33 cellular contexts compared by ENCODE assay signal in genomic region chr21:41162111-41162510, GRCh38. TPM values are rescaled to one million over a fixed set of nuclear protein-coding genes. Genes with fewer than 3 reads are reported as not detected.
DNase-seq lines count a peak whose midpoint lies in the region; FAIRE-seq and TF ChIP-seq lines count a peak whose summit lies in the region.
"Had no signal": no experiment of that assay in that cellular context is flagged by ENCODE, and none has a peak within 500 bp of the region (broad histone marks: within the 10 kb centered on the region; RNA-seq: fewer than 3 reads in every experiment).

No MANE protein-coding gene starts in this region.

- no peak overlapping the region for H3K4me3 Mint-ChIP-seq in endothelial cell (ENCODE audit: unreplicated experiment)
- H3K4me3 Mint-ChIP-seq: B cell; CD14-positive monocyte; CD4-positive, alpha-beta memory T cell; CD4-positive, alpha-beta T cell; CD8-positive, alpha-beta T cell had no signal

- no peak overlapping the region for H3K4me3 ChIP-seq in bronchial epithelial cell (ENCODE audit: low read depth, low read length)
- H3K4me3 ChIP-seq: A549; BLaER1; BLaER1 treated with 17β-estradiol and CSF1 and Interleukin-3, amounts not matched to agents 10 nM and 100 nM had no signal

- H3K27me3 Mint-ChIP-seq in endothelial cell (ENCODE audit: unreplicated experiment): peaks cover 4% of the 10 kb centered on the region

- no peaks in the 10 kb centered on the region for H3K9me3 Mint-ChIP-seq in endothelial cell (ENCODE audit: unreplicated experiment)

- DNase-seq in HT1080 (ENCODE audit: low read depth) (peak; percentile 19), bronchial epithelial cell (ENCODE audit: low read depth) (no peak), dermis blood vessel endothelial cell (peak; percentile 62), endothelial cell (ENCODE audit: low spot score) (no peak), AG08395 (ENCODE audit: low spot score) (no peak)
- no peak for DNase-seq in effector CD4-positive, alpha-beta T cell
- DNase-seq: 8988T; ACHN; AML-193; BE2C; C1 segment of cervical spinal cord; Caco-2; Calu3; CD4-positive, alpha-beta memory T cell; CD4-positive, alpha-beta T cell; CD4-positive, CD25-positive, alpha-beta regulatory T cell; CD8-positive, alpha-beta memory T cell; CD8-positive, alpha-beta T cell; COR-L47; DMS 273 treated with DMSO at 0.1 percent for 48 hours; DMS153; DMS53; DMS79; DMS79 treated with DMSO at 0.1 percent for 48 hours; DND-41; EL had no signal

- H3K36me3 ChIP-seq in bronchial epithelial cell (ENCODE audit: control insufficient read depth, insufficient read depth, low read length): no peaks in the 10 kb centered on the region
- H3K36me3 ChIP-seq: BE2C; BLaER1; BLaER1 treated with 17β-estradiol and CSF1 and Interleukin-3, amounts not matched to agents 10 nM and 100 nM had no signal

- H3K4me1 Mint-ChIP-seq in endothelial cell (ENCODE audit: unreplicated experiment): peaks cover 8% of the 10 kb centered on the region
- H3K4me1 Mint-ChIP-seq: CD14-positive monocyte had no signal

- no peak overlapping the region for H3K27ac Mint-ChIP-seq in endothelial cell (ENCODE audit: unreplicated experiment)
- H3K27ac Mint-ChIP-seq: B cell; CD14-positive monocyte; CD4-positive, alpha-beta memory T cell; CD4-positive, alpha-beta T cell; CD4-positive, CD25-positive, alpha-beta regulatory T cell; CD8-positive, alpha-beta memory T cell; CD8-positive, alpha-beta T cell had no signal

- TF ChIP-seq CTCF in bronchial epithelial cell (IDR thresholded peaks at IDR 0.05; ENCODE audit: insufficient read depth, low read length, severe bottlenecking) (no peak), endothelial cell (IDR thresholded peaks at IDR 0.05; ENCODE audit: unreplicated experiment) (no peak)

- peaks cover 8% of the 10 kb centered on the region for H3K36me3 Mint-ChIP-seq in endothelial cell (ENCODE audit: low read depth, unreplicated experiment)
- H3K36me3 Mint-ChIP-seq: CD14-positive monocyte; CD4-positive, alpha-beta memory T cell; CD4-positive, CD25-positive, alpha-beta regulatory T cell; CD8-positive, alpha-beta memory T cell; CD8-positive, alpha-beta T cell had no signal

- FAIRE-seq in bronchial epithelial cell (lab: Jason Lieb, UNC): peak; percentile 68
- FAIRE-seq: A204.1, A549, D721Med had no signal

- peaks cover 2% of the 10 kb centered on the region for H3K27me3 ChIP-seq in bronchial epithelial cell (ENCODE audit: control insufficient read depth, insufficient read depth, low read length)
- H3K27me3 ChIP-seq: BE2C, BLaER1 had no signal

RNA-seq across cellular contexts. Expression of gene BACE2, which starts 5.8 kb away (rescaled TPM):
- total RNA-seq in HT1080 (2014; rRNA removed; shearing (Covaris generic)): 37.6 and 46.0 TPM in 2 replicates
- 68.8 and 71.4 TPM in 2 replicates for polyA plus RNA-seq in HT1080 (2015; cell fraction: cytosol; rRNA removed)
- 40.7 and 49.0 TPM in 2 replicates for polyA plus RNA-seq in HT1080 (2015; cell fraction: nucleus; rRNA removed)
- 43.1 and 64.8 TPM in 2 replicates for total RNA-seq in bronchial epithelial cell
- 571 and 696 TPM in 2 replicates for total RNA-seq in dermis blood vessel endothelial cell
- total RNA-seq in endothelial cell (ENCODE audit: unreplicated experiment): 151 TPM
- total RNA-seq: CD4-positive, alpha-beta memory T cell had no signal

Comparison
In these comparisons a context has a peak if more than half of its experiments do, and no peak if none do; other contexts are left out.
1. DNase-seq: peak in HT1080 (single experiment) and dermis blood vessel endothelial cell (single experiment); none in bronchial epithelial cell (single experiment), effector CD4-positive, alpha-beta T cell (single experiment), endothelial cell (single experiment) and AG08395 (single experiment).